In the genomic region with DNA sequence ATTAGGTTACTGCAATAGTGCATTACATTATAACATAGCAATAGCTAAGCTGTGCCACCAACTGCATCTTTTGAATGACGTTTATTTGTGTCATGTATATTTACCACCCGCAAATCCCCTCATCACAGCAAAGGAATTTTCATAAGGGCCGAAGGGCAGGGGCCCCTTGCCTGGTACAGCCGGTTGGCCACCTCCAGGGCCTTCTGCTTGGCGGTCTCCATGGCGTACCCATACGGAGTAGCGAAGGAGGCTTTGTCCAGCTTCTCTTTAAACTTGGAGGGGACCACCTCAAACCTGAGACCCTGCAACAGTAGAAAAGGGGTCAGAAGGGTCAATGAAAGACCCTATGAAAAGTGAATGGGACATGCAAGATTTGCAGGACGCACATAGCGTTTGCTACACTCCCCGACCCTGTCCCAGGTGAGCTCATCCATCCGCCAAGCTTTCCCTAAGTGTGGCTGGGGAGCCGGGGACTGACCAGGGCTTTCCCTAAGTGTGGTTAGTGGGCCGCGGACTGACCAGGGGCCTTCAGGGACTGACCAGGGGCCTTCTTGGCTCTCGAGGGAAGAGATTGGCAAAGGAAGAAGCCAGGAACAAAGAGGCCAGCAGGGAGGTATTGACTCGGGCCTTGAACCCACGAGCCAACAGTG, we compare ENCODE assay signal across 20 cellular contexts. TPM values are rescaled to one million over a fixed set of nuclear protein-coding genes. Genes with fewer than 3 reads are reported as not detected.
A peak's percentile ranks its signal among the peaks of the same experiment; 100 is the strongest.
DNase-seq lines count a peak whose midpoint lies in the region; ATAC-seq and TF ChIP-seq lines count a peak whose summit lies in the region.
"Had no signal": no experiment of that assay in that cellular context is flagged by ENCODE, and none has a peak within 500 bp of the region (broad histone marks: within the 10 kb centered on the region; RNA-seq: fewer than 3 reads in every experiment).

No MANE protein-coding gene starts in this region.

- no peak overlapping the region for H3K27ac ChIP-seq in thyroid gland
- H3K27ac ChIP-seq: C4-2B had no signal

- no peaks in the 10 kb centered on the region for H3K27me3 ChIP-seq in thyroid gland

- H3K36me3 Mint-ChIP-seq in WTC11 (peaks cover 66% of the 10 kb centered on the region), type B pancreatic cell (peaks cover 42% of the 10 kb centered on the region)

- H3K4me3 Mint-ChIP-seq in WTC11, result no peak overlapping the region
- no peak overlapping the region for H3K4me3 Mint-ChIP-seq in type B pancreatic cell
- H3K4me3 Mint-ChIP-seq: stimulated activated naive CD8-positive, alpha-beta T cell treated with anti-CD3 and anti-CD28 coated beads, Interleukin-15, amount 100 ng/mL, for 72 hours had no signal

- no peaks in the 10 kb centered on the region for H3K4me1 ChIP-seq in thyroid gland

- peak; percentile 51 for DNase-seq in activated effector memory CD4-positive, alpha-beta T cell treated with anti-CD3 and anti-CD28 coated beads, Interleukin-2, amount 50 U/mL, for 16 hours
- DNase-seq in activated effector memory CD4-positive, alpha-beta T cell treated with Interleukin-2 at 50 U/mL for 16 hours, result no peak
- peak; percentile 2 for DNase-seq in WTC11 (ENCODE audit: low spot score)
- peak; percentile 45 for DNase-seq in islet precursor cell
- peak; percentile 61 for DNase-seq in type B pancreatic cell (ENCODE audit: extremely low spot score, unreplicated experiment)
- DNase-seq in thyroid gland, result no peak
- DNase-seq in MV-4-11 (lab: John Stamatoyannopoulos, UW), result no peak
- DNase-seq: ACHN; activated gamma-delta T cell treated with Interleukin-2 at 50 U/mL for 16 hours; cerebellar nuclear complex; DMS153; naive B cell; NCI-H1417; NCI-H524 treated with DMSO at 0.1 percent for 48 hours; SHP77; stimulated activated CD4-positive, alpha-beta T cell treated with anti-CD3 and anti-CD28 coated beads, Interleukin-1b, Interleukin-23, amount 100 ng/mL, for 48 hours had no signal

- H3K27me3 Mint-ChIP-seq in WTC11 (ENCODE audit: low read depth), result no peaks in the 10 kb centered on the region
- H3K27me3 Mint-ChIP-seq in type B pancreatic cell, result no peaks in the 10 kb centered on the region
- H3K27me3 Mint-ChIP-seq: naive B cell; stimulated activated naive CD8-positive, alpha-beta T cell treated with anti-CD3 and anti-CD28 coated beads, Interleukin-15, amount 100 ng/mL, for 72 hours had no signal

- no peaks in the 10 kb centered on the region for H3K4me1 Mint-ChIP-seq in WTC11
- no peaks in the 10 kb centered on the region for H3K4me1 Mint-ChIP-seq in type B pancreatic cell (ENCODE audit: unreplicated experiment)
- H3K4me1 Mint-ChIP-seq: stimulated activated naive CD8-positive, alpha-beta T cell treated with anti-CD3 and anti-CD28 coated beads, Interleukin-15, amount 100 ng/mL, for 72 hours had no signal

- H3K4me3 ChIP-seq in thyroid gland (replicated peaks in 1 of 3), result no peak overlapping the region

- peaks cover 3 to 10% of the 10 kb centered on the region in 2 donors for H3K36me3 ChIP-seq in thyroid gland

- WGBS in thyroid gland, 2 donors, result 96 to 97% methylated on average over 18 of the region's 18 CpGs

- CTCF ChIA-PET in WTC11 (lab: Charles Lee), result no interaction called here

- intact Hi-C loops in thyroid gland (cut with DNase I), result no loop called here

- no peak for TF ChIP-seq POLR2A in thyroid gland (IDR thresholded peaks at IDR 0.05)

- no peak overlapping the region for H3K27ac Mint-ChIP-seq in WTC11
- no peak overlapping the region for H3K27ac Mint-ChIP-seq in type B pancreatic cell
- H3K27ac Mint-ChIP-seq: stimulated activated naive CD8-positive, alpha-beta T cell treated with anti-CD3 and anti-CD28 coated beads, Interleukin-15, amount 100 ng/mL, for 72 hours had no signal

- H3K9me3 ChIP-seq in thyroid gland, result no peaks in the 10 kb centered on the region

- POLR2A ChIA-PET in WTC11 (lab: Charles Lee), result no interaction called here

- TF ChIP-seq CTCF in WTC11 (IDR thresholded peaks at IDR 0.05) (no peak), type B pancreatic cell (conservative IDR thresholded peaks at IDR 0.05) (no peak), thyroid gland (IDR thresholded peaks at IDR 0.05) (no peak)

- peaks cover 29% of the 10 kb centered on the region for H3K9me3 Mint-ChIP-seq in WTC11
- H3K9me3 Mint-ChIP-seq in type B pancreatic cell, result peaks cover 10% of the 10 kb centered on the region

- ATAC-seq in WTC11, result no peak
- ATAC-seq in HG02981 (IDR thresholded peaks at IDR 0.05; ENCODE audit: unreplicated experiment), result no peak
- ATAC-seq: HCT116 had no signal

TF ChIP-seq in WTC11, 78 proteins besides CTCF, POLR2A, EP300 and RAD21:
- no peak for TF ChIP-seq ZNF232 (CRISPR knock-in tag; IDR thresholded peaks at IDR 0.05)
- TF ChIP-seq TEAD1 (CRISPR knock-in tag; IDR thresholded peaks at IDR 0.05), result no peak
- TF ChIP-seq HMGA2 (CRISPR knock-in tag; IDR thresholded peaks at IDR 0.05), result no peak
- TF ChIP-seq, protein P1, sequence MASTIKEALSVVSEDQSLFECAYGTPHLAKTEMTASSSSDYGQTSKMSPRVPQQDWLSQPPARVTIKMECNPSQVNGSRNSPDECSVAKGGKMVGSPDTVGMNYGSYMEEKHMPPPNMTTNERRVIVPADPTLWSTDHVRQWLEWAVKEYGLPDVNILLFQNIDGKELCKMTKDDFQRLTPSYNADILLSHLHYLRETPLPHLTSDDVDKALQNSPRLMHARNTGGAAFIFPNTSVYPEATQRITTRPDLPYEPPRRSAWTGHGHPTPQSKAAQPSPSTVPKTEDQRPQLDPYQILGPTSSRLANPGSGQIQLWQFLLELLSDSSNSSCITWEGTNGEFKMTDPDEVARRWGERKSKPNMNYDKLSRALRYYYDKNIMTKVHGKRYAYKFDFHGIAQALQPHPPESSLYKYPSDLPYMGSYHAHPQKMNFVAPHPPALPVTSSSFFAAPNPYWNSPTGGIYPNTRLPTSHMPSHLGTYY (CRISPR knock-in tag; IDR thresholded peaks at IDR 0.05), result no peak
- TF ChIP-seq TP53 (CRISPR knock-in tag; IDR thresholded peaks at IDR 0.05), result no peak
- TF ChIP-seq, protein P2, sequence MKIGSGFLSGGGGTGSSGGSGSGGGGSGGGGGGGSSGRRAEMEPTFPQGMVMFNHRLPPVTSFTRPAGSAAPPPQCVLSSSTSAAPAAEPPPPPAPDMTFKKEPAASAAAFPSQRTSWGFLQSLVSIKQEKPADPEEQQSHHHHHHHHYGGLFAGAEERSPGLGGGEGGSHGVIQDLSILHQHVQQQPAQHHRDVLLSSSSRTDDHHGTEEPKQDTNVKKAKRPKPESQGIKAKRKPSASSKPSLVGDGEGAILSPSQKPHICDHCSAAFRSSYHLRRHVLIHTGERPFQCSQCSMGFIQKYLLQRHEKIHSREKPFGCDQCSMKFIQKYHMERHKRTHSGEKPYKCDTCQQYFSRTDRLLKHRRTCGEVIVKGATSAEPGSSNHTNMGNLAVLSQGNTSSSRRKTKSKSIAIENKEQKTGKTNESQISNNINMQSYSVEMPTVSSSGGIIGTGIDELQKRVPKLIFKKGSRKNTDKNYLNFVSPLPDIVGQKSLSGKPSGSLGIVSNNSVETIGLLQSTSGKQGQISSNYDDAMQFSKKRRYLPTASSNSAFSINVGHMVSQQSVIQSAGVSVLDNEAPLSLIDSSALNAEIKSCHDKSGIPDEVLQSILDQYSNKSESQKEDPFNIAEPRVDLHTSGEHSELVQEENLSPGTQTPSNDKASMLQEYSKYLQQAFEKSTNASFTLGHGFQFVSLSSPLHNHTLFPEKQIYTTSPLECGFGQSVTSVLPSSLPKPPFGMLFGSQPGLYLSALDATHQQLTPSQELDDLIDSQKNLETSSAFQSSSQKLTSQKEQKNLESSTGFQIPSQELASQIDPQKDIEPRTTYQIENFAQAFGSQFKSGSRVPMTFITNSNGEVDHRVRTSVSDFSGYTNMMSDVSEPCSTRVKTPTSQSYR (CRISPR knock-in tag; IDR thresholded peaks at IDR 0.05), result no peak
- TF ChIP-seq CBFB (CRISPR knock-in tag; IDR thresholded peaks at IDR 0.05; ENCODE audit: low read depth), result no peak
- TF ChIP-seq ZNF671 (CRISPR knock-in tag; IDR thresholded peaks at IDR 0.05), result no peak
- TF ChIP-seq ZNF396 (CRISPR knock-in tag; IDR thresholded peaks at IDR 0.05; ENCODE audit: borderline replicate concordance), result no peak

RNA-seq across cellular contexts. Expression of a gene that starts 10.6 kb away (rescaled TPM):
- total RNA-seq in WTC11 (2021) (70.6 to 88.2 TPM (median 83.1 TPM) in 3 replicates), type B pancreatic cell (ENCODE audit: low replicate concordance) (20.2 and 31.5 TPM in 2 replicates), thyroid gland (10 to 100 TPM; 29.7 to 56.1 (median 42.4) TPM)

RNA-seq across cellular contexts. Expression of a gene that starts 50.2 kb away (rescaled TPM):
- total RNA-seq in WTC11 (2021) (627 to 722 TPM (median 720 TPM) in 3 replicates), type B pancreatic cell (ENCODE audit: low replicate concordance) (489 and 568 TPM in 2 replicates), thyroid gland (100 to 1,000 TPM; 219 to 397 (median 320) TPM)

Comparison
In these comparisons a context has a peak if more than half of its experiments do, and no peak if none do; other contexts are left out.
1. DNase-seq: peak in activated effector memory CD4-positive, alpha-beta T cell treated with anti-CD3 and anti-CD28 coated beads, Interleukin-2, amount 50 U/mL, for 16 hours (single experiment), WTC11 (single experiment), islet precursor cell (single experiment) and type B pancreatic cell (single experiment); none in activated effector memory CD4-positive, alpha-beta T cell treated with Interleukin-2 at 50 U/mL for 16 hours (single experiment), thyroid gland (0 of 2) and MV-4-11 (single experiment).